1 cellular context compared by ENCODE assay signal in genomic region chr15:68431037-68431791, GRCh38.
TF ChIP-seq lines count a peak whose summit lies in the region.

No MANE protein-coding gene starts in this region.

TF ChIP-seq in GM12878, 131 proteins besides CTCF, POLR2A, EP300 and RAD21:
- no peak for TF ChIP-seq MXI1 (IDR thresholded peaks at IDR 0.05; ENCODE audit: low read depth, low read length)
- TF ChIP-seq ATF3 (IDR thresholded peaks at IDR 0.05; ENCODE audit: borderline replicate concordance, extremely low read depth, low read depth, low read length), result no peak
- no peak for TF ChIP-seq HDAC2 (IDR thresholded peaks at IDR 0.05)
- no peak for TF ChIP-seq HDAC6 (IDR thresholded peaks at IDR 0.05; ENCODE audit: unreplicated experiment)
- no peak for TF ChIP-seq SRF (IDR thresholded peaks at IDR 0.05; ENCODE audit: low read depth in 2 of 2, low read length in 2 of 2)
- no peak for TF ChIP-seq SMAD5 (IDR thresholded peaks at IDR 0.05; ENCODE audit: low read depth)
- TF ChIP-seq FOS (IDR thresholded peaks at IDR 0.05; ENCODE audit: borderline replicate concordance, extremely low read depth, insufficient read length), result no peak
- no peak for TF ChIP-seq PAX8 (IDR thresholded peaks at IDR 0.05)
- no peak for TF ChIP-seq NR2C1 (IDR thresholded peaks at IDR 0.05)
- no peak for TF ChIP-seq DPF2 (IDR thresholded peaks at IDR 0.05)
- no peak for TF ChIP-seq ZBED1 (IDR thresholded peaks at IDR 0.05; ENCODE audit: borderline replicate concordance)
- no peak for TF ChIP-seq RB1 (IDR thresholded peaks at IDR 0.05; ENCODE audit: borderline replicate concordance)
- TF ChIP-seq BCL3 (IDR thresholded peaks at IDR 0.05; ENCODE audit: borderline replicate concordance, insufficient read depth, low read depth, low read length, poor library complexity, severe bottlenecking), result no peak
- no peak for TF ChIP-seq NR2C2 (IDR thresholded peaks at IDR 0.05; ENCODE audit: borderline replicate concordance, control insufficient read depth, insufficient read length, low read depth)
TF ChIP-seq in GM12878: peak in this region for 0.
